Comparison of ENCODE assay signal across 22 cellular contexts in the genomic region with DNA sequence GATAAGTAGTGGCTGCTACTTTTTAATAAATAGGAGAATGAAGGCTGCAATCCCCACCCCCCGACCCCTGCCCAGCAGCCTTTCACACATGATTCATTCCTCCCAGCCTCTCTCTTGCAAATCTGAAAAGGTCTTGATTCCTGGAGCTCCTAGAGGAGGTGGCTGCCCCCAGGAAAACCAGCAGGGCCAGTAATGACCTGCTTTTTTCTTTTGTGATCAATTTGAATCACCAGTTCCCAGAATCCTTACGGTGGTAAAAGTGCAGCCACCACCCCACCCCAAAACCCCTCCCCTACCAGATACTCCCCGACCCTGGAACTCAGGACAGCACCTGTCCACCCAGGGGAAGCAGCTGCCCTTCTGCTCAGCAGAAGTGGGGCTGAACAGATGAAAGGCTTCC.
"Had no signal": no experiment of that assay in that cellular context is flagged by ENCODE, and none has a peak within 500 bp of the region (broad histone marks: within the 10 kb centered on the region; RNA-seq: fewer than 3 reads in every experiment).

No MANE protein-coding gene starts in this region.

- DNase-seq: activated CD4-positive, alpha-beta memory T cell treated with anti-CD3 and anti-CD28 coated beads, Interleukin-2, amount 10 ng/mL, durations not matched to agents 7 days and 5 days; activated CD4-positive, alpha-beta T cell treated with anti-CD3 and anti-CD28 coated beads, Interleukin-2, amount 10 ng/mL, durations not matched to agents 7 days and 5 days; activated CD4-positive, CD25-positive, alpha-beta regulatory T cell; activated gamma-delta T cell treated with Interleukin-2 at 50 U/mL for 16 hours; activated naive CD4-positive, alpha-beta T cell treated with anti-CD3 and anti-CD28 coated beads, Interleukin-2, amount 10 ng/mL, durations not matched to agents 7 days and 5 days; activated naive CD8-positive, alpha-beta T cell treated with anti-CD3 and anti-CD28 coated beads for 36 hours; activated T-cell treated with anti-CD3 and anti-CD28 coated beads for 4 hours; activated T-cell treated with anti-CD3 and anti-CD28 coated beads, Interleukin-2, amount 50 U/mL, for 48 hours; brain microvascular endothelial cell; NCI-H1048; NCI-H146; NCI-H187 treated with DMSO at 0.1 percent for 48 hours; NCI-H2081 treated with DMSO at 0.1 percent for 48 hours; NCI-H446; T-cell; T-helper 2 cell; T1000 had no signal

- H3K4me1 Mint-ChIP-seq: activated CD4-positive, alpha-beta memory T cell treated with anti-CD3 and anti-CD28 coated beads, Interleukin-2, amount 10 ng/mL, durations not matched to agents 7 days and 5 days; activated CD4-positive, alpha-beta T cell treated with anti-CD3 and anti-CD28 coated beads, Interleukin-2, amount 10 ng/mL, durations not matched to agents 7 days and 5 days; activated naive CD4-positive, alpha-beta T cell treated with anti-CD3 and anti-CD28 coated beads, Interleukin-2, amount 10 ng/mL, durations not matched to agents 7 days and 5 days; activated naive CD8-positive, alpha-beta T cell treated with anti-CD3 and anti-CD28 coated beads for 36 hours; T-cell had no signal

- H3K9me3 Mint-ChIP-seq: activated CD4-positive, alpha-beta memory T cell treated with anti-CD3 and anti-CD28 coated beads, Interleukin-2, amount 10 ng/mL, durations not matched to agents 7 days and 5 days; activated CD4-positive, alpha-beta T cell treated with anti-CD3 and anti-CD28 coated beads, Interleukin-2, amount 10 ng/mL, durations not matched to agents 7 days and 5 days; activated naive CD4-positive, alpha-beta T cell treated with anti-CD3 and anti-CD28 coated beads, Interleukin-2, amount 10 ng/mL, durations not matched to agents 7 days and 5 days; activated naive CD8-positive, alpha-beta T cell treated with anti-CD3 and anti-CD28 coated beads for 36 hours; activated T-helper 2 cell treated with anti-CD3 and anti-CD28 coated beads, Interferon-gamma antibody, Interleukin-2, Interleukin-4, amounts not matched to agents 10 μg/mL and 5 μg/mL and 100 μg/mL, durations not matched to agents 14 hours and 24 hours and 36 hours; T-cell had no signal

- H3K36me3 ChIP-seq: brain microvascular endothelial cell, cardiac muscle cell had no signal

- H3K36me3 Mint-ChIP-seq: activated naive CD4-positive, alpha-beta T cell treated with anti-CD3 and anti-CD28 coated beads, Interleukin-2, amount 10 ng/mL, durations not matched to agents 7 days and 5 days; activated naive CD8-positive, alpha-beta T cell treated with anti-CD3 and anti-CD28 coated beads for 36 hours; T-cell had no signal

- ATAC-seq: Right ventricle myocardium inferior, T-cell had no signal

- H3K4me3 Mint-ChIP-seq: activated CD4-positive, alpha-beta memory T cell treated with anti-CD3 and anti-CD28 coated beads, Interleukin-2, amount 10 ng/mL, durations not matched to agents 7 days and 5 days; activated CD4-positive, alpha-beta T cell treated with anti-CD3 and anti-CD28 coated beads, Interleukin-2, amount 10 ng/mL, durations not matched to agents 7 days and 5 days; activated naive CD4-positive, alpha-beta T cell treated with anti-CD3 and anti-CD28 coated beads, Interleukin-2, amount 10 ng/mL, durations not matched to agents 7 days and 5 days; activated naive CD8-positive, alpha-beta T cell treated with anti-CD3 and anti-CD28 coated beads for 36 hours; T-cell had no signal

- H3K4me3 ChIP-seq: cardiac muscle cell, K562, SK-N-MC had no signal

- H3K27ac ChIP-seq: brain microvascular endothelial cell, cardiac muscle cell, SK-N-MC had no signal

- H3K27me3 ChIP-seq: brain microvascular endothelial cell, cardiac muscle cell had no signal

- H3K27ac Mint-ChIP-seq: activated CD4-positive, alpha-beta memory T cell treated with anti-CD3 and anti-CD28 coated beads, Interleukin-2, amount 10 ng/mL, durations not matched to agents 7 days and 5 days; activated CD4-positive, alpha-beta T cell treated with anti-CD3 and anti-CD28 coated beads, Interleukin-2, amount 10 ng/mL, durations not matched to agents 7 days and 5 days; activated naive CD4-positive, alpha-beta T cell treated with anti-CD3 and anti-CD28 coated beads, Interleukin-2, amount 10 ng/mL, durations not matched to agents 7 days and 5 days; activated naive CD8-positive, alpha-beta T cell treated with anti-CD3 and anti-CD28 coated beads for 36 hours; activated T-helper 2 cell treated with anti-CD3 and anti-CD28 coated beads, Interferon-gamma antibody, Interleukin-2, Interleukin-4, amounts not matched to agents 10 μg/mL and 5 μg/mL and 100 μg/mL, durations not matched to agents 14 hours and 24 hours and 36 hours; T-cell had no signal
